In the genomic region with DNA sequence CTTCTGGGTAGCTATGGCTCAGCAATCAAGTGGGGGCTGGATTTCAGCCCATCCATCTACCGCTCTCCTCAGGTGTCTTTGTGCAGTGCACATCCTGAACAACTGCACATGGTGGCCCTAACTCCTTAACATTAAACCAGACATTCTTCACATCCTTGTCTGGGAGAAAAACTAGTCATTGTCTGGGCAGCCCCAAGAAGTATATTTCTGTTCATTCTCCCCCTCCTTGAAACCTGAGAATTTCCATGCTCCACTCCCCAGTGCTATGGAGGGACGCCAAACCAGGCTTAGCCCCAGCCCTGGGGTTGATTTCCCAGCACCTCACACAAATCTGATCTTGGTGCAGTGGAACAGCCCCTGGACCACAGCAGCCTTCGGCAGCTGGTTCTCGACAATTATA, we compare ENCODE assay signal across 2 cellular contexts.
TF ChIP-seq lines count a peak whose summit lies in the region.

No MANE protein-coding gene starts in this region.

TF ChIP-seq in H1, 55 proteins besides CTCF, POLR2A, EP300 and RAD21:
- TF ChIP-seq KDM1A (IDR thresholded peaks at IDR 0.05; ENCODE audit: borderline replicate concordance, low read length), result peak; percentile 56; the same call in 1 of the 2 replicates
- TF ChIP-seq ZNF274 (IDR thresholded peaks at IDR 0.05; ENCODE audit: borderline replicate concordance, extremely low read depth, low read length), result no peak
TF ChIP-seq in H1: peak in this region for 1.

TF ChIP-seq in GM12891, 5 proteins besides CTCF, POLR2A, EP300 and RAD21:
- no peak for TF ChIP-seq POU2F2 (IDR thresholded peaks at IDR 0.05; ENCODE audit: low read depth, low read length)
- no peak for TF ChIP-seq POLR2AphosphoS5 (IDR thresholded peaks at IDR 0.05; ENCODE audit: low read depth, low read length)
- TF ChIP-seq PAX5 (IDR thresholded peaks at IDR 0.05; ENCODE audit: insufficient read depth, low read length, severe bottlenecking), result no peak
- no peak for TF ChIP-seq TAF1 (IDR thresholded peaks at IDR 0.05; ENCODE audit: low read depth, low read length)
- TF ChIP-seq SPI1 (IDR thresholded peaks at IDR 0.05; ENCODE audit: low read depth, low read length), result no peak
